1 cellular context compared by ENCODE assay signal in the genomic region with DNA sequence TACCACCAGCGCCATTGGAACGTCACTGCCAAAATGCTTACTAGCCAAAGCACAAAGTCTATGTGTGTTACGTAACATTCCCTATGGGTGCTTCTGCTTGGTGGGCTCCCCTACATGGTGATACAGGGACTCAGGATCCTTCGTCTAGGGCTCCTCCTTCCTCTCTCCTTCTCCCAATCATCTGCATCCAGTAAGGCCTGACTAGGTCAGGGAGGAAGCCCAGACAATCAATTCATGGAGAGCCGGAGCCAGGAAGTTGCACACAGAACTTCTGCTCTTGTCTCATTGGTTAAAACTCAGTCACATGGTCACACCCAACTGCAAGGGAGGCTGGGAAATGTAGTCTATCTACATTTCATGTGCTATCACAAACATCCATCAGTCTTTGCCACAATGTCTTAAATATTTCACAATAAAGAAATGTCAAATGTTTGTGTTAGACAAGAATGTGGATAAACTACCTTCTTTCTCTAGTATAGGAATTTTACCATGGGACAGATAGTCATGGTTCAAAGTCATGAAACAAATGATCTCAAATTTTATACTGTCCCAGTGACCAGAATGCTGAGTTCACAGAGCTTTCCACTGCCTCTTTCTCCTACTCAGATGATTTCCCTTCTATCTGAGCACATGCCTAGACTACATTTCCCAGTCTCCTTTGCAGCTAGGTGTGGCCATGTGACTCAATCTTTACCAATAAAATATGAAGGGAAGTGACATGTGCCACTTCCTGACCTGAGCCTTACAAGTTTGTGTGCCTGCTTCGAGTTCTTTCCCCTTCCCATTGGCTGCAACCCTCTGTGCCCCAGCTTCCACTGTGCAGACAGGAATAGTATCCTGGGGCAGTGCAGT.
TF ChIP-seq lines count a peak whose summit lies in the region.

No MANE protein-coding gene starts in this region.

TF ChIP-seq in SK-N-SH, 30 proteins besides CTCF, POLR2A, EP300 and RAD21 (continued from another document):
- TF ChIP-seq, protein P1, sequence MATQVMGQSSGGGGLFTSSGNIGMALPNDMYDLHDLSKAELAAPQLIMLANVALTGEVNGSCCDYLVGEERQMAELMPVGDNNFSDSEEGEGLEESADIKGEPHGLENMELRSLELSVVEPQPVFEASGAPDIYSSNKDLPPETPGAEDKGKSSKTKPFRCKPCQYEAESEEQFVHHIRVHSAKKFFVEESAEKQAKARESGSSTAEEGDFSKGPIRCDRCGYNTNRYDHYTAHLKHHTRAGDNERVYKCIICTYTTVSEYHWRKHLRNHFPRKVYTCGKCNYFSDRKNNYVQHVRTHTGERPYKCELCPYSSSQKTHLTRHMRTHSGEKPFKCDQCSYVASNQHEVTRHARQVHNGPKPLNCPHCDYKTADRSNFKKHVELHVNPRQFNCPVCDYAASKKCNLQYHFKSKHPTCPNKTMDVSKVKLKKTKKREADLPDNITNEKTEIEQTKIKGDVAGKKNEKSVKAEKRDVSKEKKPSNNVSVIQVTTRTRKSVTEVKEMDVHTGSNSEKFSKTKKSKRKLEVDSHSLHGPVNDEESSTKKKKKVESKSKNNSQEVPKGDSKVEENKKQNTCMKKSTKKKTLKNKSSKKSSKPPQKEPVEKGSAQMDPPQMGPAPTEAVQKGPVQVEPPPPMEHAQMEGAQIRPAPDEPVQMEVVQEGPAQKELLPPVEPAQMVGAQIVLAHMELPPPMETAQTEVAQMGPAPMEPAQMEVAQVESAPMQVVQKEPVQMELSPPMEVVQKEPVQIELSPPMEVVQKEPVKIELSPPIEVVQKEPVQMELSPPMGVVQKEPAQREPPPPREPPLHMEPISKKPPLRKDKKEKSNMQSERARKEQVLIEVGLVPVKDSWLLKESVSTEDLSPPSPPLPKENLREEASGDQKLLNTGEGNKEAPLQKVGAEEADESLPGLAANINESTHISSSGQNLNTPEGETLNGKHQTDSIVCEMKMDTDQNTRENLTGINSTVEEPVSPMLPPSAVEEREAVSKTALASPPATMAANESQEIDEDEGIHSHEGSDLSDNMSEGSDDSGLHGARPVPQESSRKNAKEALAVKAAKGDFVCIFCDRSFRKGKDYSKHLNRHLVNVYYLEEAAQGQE (IDR thresholded peaks at IDR 0.05; ENCODE audit: low read depth, low read length), result no peak
- TF ChIP-seq TEAD4 (IDR thresholded peaks at IDR 0.05; ENCODE audit: borderline replicate concordance, insufficient read depth) (no peak), RXRA (IDR thresholded peaks at IDR 0.05; ENCODE audit: borderline replicate concordance, low read depth) (no peak), JUND (IDR thresholded peaks at IDR 0.05) (no peak), MXI1 (IDR thresholded peaks at IDR 0.05; ENCODE audit: low read depth, low read length) (no peak), YY1 (IDR thresholded peaks at IDR 0.05; ENCODE audit: low read depth) (no peak), POLR2AphosphoS5 (IDR thresholded peaks at IDR 0.05; ENCODE audit: low read depth, low read length) (no peak), FOXM1 (IDR thresholded peaks at IDR 0.05; ENCODE audit: low read depth) (no peak), FOXJ3 (CRISPR knock-in tag; IDR thresholded peaks at IDR 0.05) (no peak)
- TF ChIP-seq, protein P2, sequence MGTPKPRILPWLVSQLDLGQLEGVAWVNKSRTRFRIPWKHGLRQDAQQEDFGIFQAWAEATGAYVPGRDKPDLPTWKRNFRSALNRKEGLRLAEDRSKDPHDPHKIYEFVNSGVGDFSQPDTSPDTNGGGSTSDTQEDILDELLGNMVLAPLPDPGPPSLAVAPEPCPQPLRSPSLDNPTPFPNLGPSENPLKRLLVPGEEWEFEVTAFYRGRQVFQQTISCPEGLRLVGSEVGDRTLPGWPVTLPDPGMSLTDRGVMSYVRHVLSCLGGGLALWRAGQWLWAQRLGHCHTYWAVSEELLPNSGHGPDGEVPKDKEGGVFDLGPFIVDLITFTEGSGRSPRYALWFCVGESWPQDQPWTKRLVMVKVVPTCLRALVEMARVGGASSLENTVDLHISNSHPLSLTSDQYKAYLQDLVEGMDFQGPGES (IDR thresholded peaks at IDR 0.05; ENCODE audit: low read depth, low read length), result no peak
- TF ChIP-seq, protein P3, sequence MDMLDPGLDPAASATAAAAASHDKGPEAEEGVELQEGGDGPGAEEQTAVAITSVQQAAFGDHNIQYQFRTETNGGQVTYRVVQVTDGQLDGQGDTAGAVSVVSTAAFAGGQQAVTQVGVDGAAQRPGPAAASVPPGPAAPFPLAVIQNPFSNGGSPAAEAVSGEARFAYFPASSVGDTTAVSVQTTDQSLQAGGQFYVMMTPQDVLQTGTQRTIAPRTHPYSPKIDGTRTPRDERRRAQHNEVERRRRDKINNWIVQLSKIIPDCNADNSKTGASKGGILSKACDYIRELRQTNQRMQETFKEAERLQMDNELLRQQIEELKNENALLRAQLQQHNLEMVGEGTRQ (IDR thresholded peaks at IDR 0.05; ENCODE audit: borderline replicate concordance, low read depth, low read length), result peak; percentile 54; the same call in 1 of the 2 replicates
TF ChIP-seq in SK-N-SH: peak in this region for 3.
